11 cellular contexts compared by ENCODE assay signal in genomic region chr1:247322437-247322836, GRCh38. TPM values are rescaled to one million over a fixed set of nuclear protein-coding genes. Genes with fewer than 3 reads are reported as not detected.
A peak's percentile ranks its signal among the peaks of the same experiment; 100 is the strongest.
DNase-seq lines count a peak whose midpoint lies in the region; ATAC-seq and TF ChIP-seq lines count a peak whose summit lies in the region.
"Had no signal": no experiment of that assay in that cellular context is flagged by ENCODE, and none has a peak within 500 bp of the region (broad histone marks: within the 10 kb centered on the region; RNA-seq: fewer than 3 reads in every experiment).

No MANE protein-coding gene starts in this region.

- H3K27ac ChIP-seq in gastroesophageal sphincter = no peak overlapping the region
- H3K27ac ChIP-seq: psoas muscle had no signal

- no peaks in the 10 kb centered on the region for H3K27me3 ChIP-seq in gastroesophageal sphincter

- no peaks in the 10 kb centered on the region for H3K4me1 ChIP-seq in gastroesophageal sphincter
- H3K4me1 ChIP-seq: Caco-2, psoas muscle had no signal

- peak; percentile 31 for ATAC-seq in GM18498 (IDR thresholded peaks at IDR 0.05; ENCODE audit: unreplicated experiment)
- ATAC-seq in GM19438 (IDR thresholded peaks at IDR 0.05; ENCODE audit: low read depth, unreplicated experiment) = peak; percentile 18
- peak; percentile 57 for ATAC-seq in HG03432 (IDR thresholded peaks at IDR 0.05; ENCODE audit: unreplicated experiment)
- ATAC-seq in HG03097 (IDR thresholded peaks at IDR 0.05; ENCODE audit: low FRiP score, unreplicated experiment) = no peak
- ATAC-seq in gastroesophageal sphincter = no peak
- no peak for ATAC-seq in GM21515 (IDR thresholded peaks at IDR 0.05; ENCODE audit: unreplicated experiment)
- ATAC-seq: psoas muscle had no signal

- peaks cover 0 to 90% of the 10 kb centered on the region in 2 donors for H3K36me3 ChIP-seq in gastroesophageal sphincter

- no peak overlapping the region for H3K4me3 ChIP-seq in choroid plexus epithelial cell (ENCODE audit: low read depth, low read length)
- H3K4me3 ChIP-seq in gastroesophageal sphincter = no peak overlapping the region
- H3K4me3 ChIP-seq: psoas muscle had no signal

- 70 to 80% methylated on average over 2 to 7 of the region's 7 CpGs for WGBS in gastroesophageal sphincter (ENCODE audit: low coverage in 1 of 2), 2 donors

- no peaks in the 10 kb centered on the region for H3K9me3 ChIP-seq in gastroesophageal sphincter
- H3K9me3 ChIP-seq: Caco-2, psoas muscle had no signal

- TF ChIP-seq POLR2A in gastroesophageal sphincter (IDR thresholded peaks at IDR 0.05) = no peak

- TF ChIP-seq EP300 in gastroesophageal sphincter (IDR thresholded peaks at IDR 0.05) = no peak

- DNase-seq in choroid plexus epithelial cell (ENCODE audit: low read depth) = peak; percentile 67
- DNase-seq: Caco-2, mesenchymal stem cell, NCI-H526 treated with DMSO at 0.1 percent for 48 hours, psoas muscle had no signal

- TF ChIP-seq CTCF in choroid plexus epithelial cell (conservative IDR thresholded peaks at IDR 0.05; ENCODE audit: low read depth, low read length) = no peak
- TF ChIP-seq CTCF in gastroesophageal sphincter (IDR thresholded peaks at IDR 0.05) = no peak

RNA-seq across cellular contexts. Expression of gene ZNF496, which starts 9.2 kb away (rescaled TPM):
- total RNA-seq in gastroesophageal sphincter = 10 to 100 TPM; 27.2 to 44.8 (median 40.6) TPM

Comparison
In these comparisons a context has a peak if more than half of its experiments do, and no peak if none do; other contexts are left out.
1. ATAC-seq: peak in GM18498 (single experiment), GM19438 (single experiment) and HG03432 (single experiment); none in HG03097 (single experiment), gastroesophageal sphincter (single experiment) and GM21515 (single experiment).